ENCODE assay signal across 30 cellular contexts in the genomic region with DNA sequence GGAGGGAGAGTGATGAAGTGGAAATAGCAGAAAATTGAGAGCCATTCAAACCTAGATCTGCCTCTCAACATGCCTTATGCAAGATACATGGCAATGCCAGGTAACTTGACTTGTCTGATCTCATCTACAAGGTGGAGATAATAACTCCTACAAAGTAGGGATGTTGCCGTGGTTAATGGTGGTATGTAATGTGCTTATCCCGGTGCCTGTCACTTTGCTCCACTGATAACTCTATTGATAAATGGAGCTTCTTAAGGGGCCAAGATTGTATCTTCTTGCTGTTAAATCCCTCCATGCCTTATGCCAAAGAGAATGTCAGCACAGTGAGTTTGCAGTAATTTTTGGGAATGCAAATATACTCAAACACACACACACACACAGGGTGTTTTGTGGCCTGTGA.
"Had no signal": no experiment of that assay in that cellular context is flagged by ENCODE, and none has a peak within 500 bp of the region (broad histone marks: within the 10 kb centered on the region; RNA-seq: fewer than 3 reads in every experiment).

No MANE protein-coding gene starts in this region.

- H3K27me3 ChIP-seq: adrenal gland, ascending aorta, body of pancreas, brain microvascular endothelial cell, breast epithelium, cardiac muscle cell had no signal

- H3K4me3 ChIP-seq: adrenal gland, ascending aorta, body of pancreas, breast epithelium, cardiac muscle cell had no signal

- H3K36me3 ChIP-seq: adrenal gland, brain microvascular endothelial cell, breast epithelium, cardiac muscle cell had no signal

- ATAC-seq: activated naive CD4-positive, alpha-beta T cell treated with anti-CD3 and anti-CD28 coated beads, Interleukin-2, amount 50 U/mL, for 72 hours; activated naive CD8-positive, alpha-beta T cell treated with anti-CD3 and anti-CD28 coated beads, Interleukin-2, amount 50 U/mL, for 24 hours; activated T-cell treated with anti-CD3 and anti-CD28 coated beads, Interleukin-2, amount 50 U/mL, for 4 hours; activated T-cell treated with anti-CD3 and anti-CD28 coated beads, Interleukin-2, amount 50 U/mL, for 72 hours; activated T-helper 17 cell treated with anti-CD3 and anti-CD28 coated beads, Interleukin-2, amount 50 U/mL, for 72 hours; body of pancreas had no signal

- H3K4me1 ChIP-seq: adrenal gland, body of pancreas, breast epithelium had no signal

- DNase-seq: activated effector memory CD4-positive, alpha-beta T cell treated with anti-CD3 and anti-CD28 coated beads, Interleukin-2, amount 50 U/mL, for 16 hours; activated effector memory CD4-positive, alpha-beta T cell treated with Interleukin-2 at 50 U/mL for 16 hours; activated gamma-delta T cell; activated gamma-delta T cell treated with Interleukin-2 at 50 U/mL for 16 hours; activated naive CD4-positive, alpha-beta T cell; activated naive CD4-positive, alpha-beta T cell treated with anti-CD3 and anti-CD28 coated beads for 36 hours; activated naive CD4-positive, alpha-beta T cell treated with anti-CD3 and anti-CD28 coated beads, Interleukin-2, amount 10 ng/mL, durations not matched to agents 7 days and 5 days; activated naive CD4-positive, alpha-beta T cell treated with anti-CD3 and anti-CD28 coated beads, Interleukin-2, amount 50 U/mL, for 16 hours; activated naive CD4-positive, alpha-beta T cell treated with Interleukin-2 at 50 U/mL for 16 hours; activated naive CD8-positive, alpha-beta T cell treated with anti-CD3 and anti-CD28 coated beads for 36 hours; activated naive CD8-positive, alpha-beta T cell treated with anti-CD3 and anti-CD28 coated beads, Interleukin-2, amount 10 ng/mL, durations not matched to agents 7 days and 5 days; activated naive CD8-positive, alpha-beta T cell treated with anti-CD3 and anti-CD28 coated beads, Interleukin-2, amount 50 U/mL, for 24 hours; activated T-cell treated with anti-CD3 and anti-CD28 coated beads, Interleukin-2, amount 50 U/mL, for 4 hours; activated T-cell treated with anti-CD3 and anti-CD28 coated beads, Interleukin-2, amount 50 U/mL, for 48 hours; activated T-cell treated with anti-CD3 and anti-CD28 coated beads, Interleukin-2, amount 50 U/mL, for 72 hours; adrenal gland; amniotic stem cell; amygdala; anterior cingulate cortex; aorta; body of pancreas; brain microvascular endothelial cell; caudate nucleus; central memory CD4-positive, alpha-beta T cell; cerebellar nuclear complex had no signal

- H3K27ac ChIP-seq: adrenal gland, ascending aorta, body of pancreas, brain microvascular endothelial cell, breast epithelium, cardiac muscle cell had no signal

- H3K9me3 ChIP-seq: adrenal gland, ascending aorta, body of pancreas, breast epithelium had no signal
